ENCODE assay signal across 15 cellular contexts in the genomic region with DNA sequence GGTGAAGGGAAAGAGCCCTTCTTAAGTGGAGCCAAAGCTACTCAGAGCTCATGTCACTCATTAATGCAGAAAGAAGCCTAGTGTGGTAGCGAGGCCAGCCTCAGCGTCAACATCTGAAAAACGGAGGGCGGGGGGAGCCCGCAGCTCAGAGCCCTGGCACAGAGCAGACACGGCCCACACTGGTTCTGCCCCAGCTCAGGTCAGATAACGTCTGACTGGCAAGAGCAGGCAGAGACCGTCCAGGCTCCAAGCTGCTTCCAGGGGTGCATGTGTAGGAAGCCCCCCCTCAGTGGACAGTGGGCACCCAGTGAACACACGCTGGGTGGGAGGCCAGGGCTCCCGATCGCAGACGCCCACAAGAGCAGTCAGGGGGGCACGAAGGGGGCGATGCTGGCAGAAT.
DNase-seq lines count a peak whose midpoint lies in the region; ATAC-seq and TF ChIP-seq lines count a peak whose summit lies in the region.
"Had no signal": no experiment of that assay in that cellular context is flagged by ENCODE, and none has a peak within 500 bp of the region (broad histone marks: within the 10 kb centered on the region; RNA-seq: fewer than 3 reads in every experiment).

No MANE protein-coding gene starts in this region.

- H4K5ac ChIP-seq in H9 (ENCODE audit: insufficient read length, low read depth, low read length), result no peak overlapping the region

- WGBS in SK-N-SH (ENCODE audit: low lambda C conversion rate), result 48% methylated on average over 10 of the region's 14 CpGs
- no CpG with 5 or more reads among the region's 14 CpGs for WGBS in H9 (ENCODE audit: extremely low coverage, insufficient read length, low lambda C conversion rate)

- H4K20me1 ChIP-seq in SK-N-SH (ENCODE audit: insufficient read depth) (no peaks in the 10 kb centered on the region), H9 (ENCODE audit: control insufficient read depth, insufficient read depth, insufficient read length) (no peaks in the 10 kb centered on the region)
- H4K20me1 ChIP-seq: BLaER1 had no signal

- no peak overlapping the region for H3K4me3 ChIP-seq in SK-N-SH (ENCODE audit: low read depth in 2 of 2, low read length in 1 of 2)
- no peak overlapping the region for H3K4me3 ChIP-seq in upper lobe of right lung
- H3K4me3 ChIP-seq: BLaER1 had no signal

- H2BK120ac ChIP-seq in H9 (ENCODE audit: low read depth, low read length, poor library complexity, severe bottlenecking), result no peak overlapping the region

- H2BK20ac ChIP-seq in H9 (ENCODE audit: low read depth, low read length, poor library complexity, severe bottlenecking), result no peak overlapping the region

- no peaks in the 10 kb centered on the region for H3K9me3 ChIP-seq in SK-N-SH
- H3K9me3 ChIP-seq in H9 (ENCODE audit: control insufficient read depth, low read depth, low read length), result no peaks in the 10 kb centered on the region
- H3K9me3 ChIP-seq in upper lobe of right lung, result no peaks in the 10 kb centered on the region
- H3K9me3 ChIP-seq: BLaER1 had no signal

- no peaks in the 10 kb centered on the region for H3K9me2 ChIP-seq in SK-N-SH

- H3K18ac ChIP-seq in H9 (ENCODE audit: insufficient read length, low read depth, low read length), result no peak overlapping the region

- H3T11ph ChIP-seq in H9 (ENCODE audit: low read length), result no peak overlapping the region

- no peak overlapping the region for H4K91ac ChIP-seq in H9 (ENCODE audit: insufficient read length, low read depth, low read length)

- H3K9ac ChIP-seq in SK-N-SH (no peak overlapping the region), H9 (ENCODE audit: extremely low read depth, insufficient read length, low read length) (no peak overlapping the region)
- H3K9ac ChIP-seq: BLaER1 had no signal

- H3K23ac ChIP-seq in H9 (ENCODE audit: insufficient read length, low read depth, low read length), result no peak overlapping the region

- H3K27ac ChIP-seq in SK-N-SH (ENCODE audit: low read depth in 2 of 2, low read length in 1 of 2), result no peak overlapping the region
- no peak overlapping the region for H3K27ac ChIP-seq in H9 (ENCODE audit: insufficient read length, low read depth, low read length)
- no peak overlapping the region for H3K27ac ChIP-seq in upper lobe of right lung
- H3K27ac ChIP-seq: BLaER1, HL-60 had no signal

- TF ChIP-seq EP300 in SK-N-SH (IDR thresholded peaks at IDR 0.05; ENCODE audit: borderline replicate concordance in 1 of 2, low read depth in 1 of 2, low read length in 1 of 2), result no peak

- TF ChIP-seq RAD21 in SK-N-SH (IDR thresholded peaks at IDR 0.05; ENCODE audit: low read length), result no peak

- no peaks in the 10 kb centered on the region for H3K79me1 ChIP-seq in H9 (ENCODE audit: insufficient read depth, low read depth, low read length, poor library complexity, severe bottlenecking)

- no peaks in the 10 kb centered on the region for H3K27me3 ChIP-seq in SK-N-SH (ENCODE audit: insufficient read depth)
- H3K27me3 ChIP-seq in H9 (ENCODE audit: insufficient read depth, low read length), result no peaks in the 10 kb centered on the region
- no peaks in the 10 kb centered on the region for H3K27me3 ChIP-seq in upper lobe of right lung
- H3K27me3 ChIP-seq: BLaER1 had no signal

- H3K36me3 ChIP-seq in SK-N-SH (replicated peaks in 1 of 2; ENCODE audit: control insufficient read depth in 1 of 2, insufficient read depth in 2 of 2, low read length in 1 of 2) (no peaks in the 10 kb centered on the region), upper lobe of right lung (no peaks in the 10 kb centered on the region)
- H3K36me3 ChIP-seq: BLaER1 had no signal

- no peak overlapping the region for H2BK15ac ChIP-seq in H9 (ENCODE audit: low read depth, low read length)

- H3K27ac Mint-ChIP-seq in H9 (no peak overlapping the region), nephron progenitor cell (peak overlapping the region; percentile 45)

- no peak for ATAC-seq in SK-N-SH treated with all-trans-retinoic acid at 6 μM for 48 hours
- no peak for ATAC-seq in upper lobe of right lung
- no peak for ATAC-seq in HG03442 (IDR thresholded peaks at IDR 0.05; ENCODE audit: unreplicated experiment)
- ATAC-seq: HCT116 had no signal

- H2BK5ac ChIP-seq in H9 (ENCODE audit: insufficient read length, low read length), result no peak overlapping the region

- TF ChIP-seq CTCF in SK-N-SH (IDR thresholded peaks at IDR 0.05), result no peak
- TF ChIP-seq CTCF in H9 (conservative IDR thresholded peaks at IDR 0.05), result no peak
- TF ChIP-seq CTCF in nephron progenitor cell (IDR thresholded peaks at IDR 0.05), result no peak
- no peak for TF ChIP-seq CTCF in upper lobe of right lung (IDR thresholded peaks at IDR 0.05)

- POLR2A ChIA-PET in SK-N-SH (lab: Yijun Ruan, JAX), result no interaction called here

- no peak overlapping the region for H2AFZ ChIP-seq in SK-N-SH (ENCODE audit: low read depth)
- H2AFZ ChIP-seq in H9 (ENCODE audit: low read length), result no peak overlapping the region

- H3K4me1 ChIP-seq in SK-N-SH (ENCODE audit: control insufficient read depth in 1 of 2, insufficient read depth in 2 of 2, low read depth in 1 of 2, low read length in 1 of 2) (peaks cover 0 to 7% of the 10 kb centered on the region in 2 experiments; a peak in 1 of 4 replicates), H9 (ENCODE audit: insufficient read depth, low read length) (no peaks in the 10 kb centered on the region; the same call in 1 of the 2 replicates), upper lobe of right lung (peaks cover 6% of the 10 kb centered on the region)

- H3K79me2 ChIP-seq in SK-N-SH (ENCODE audit: insufficient read depth) (no peaks in the 10 kb centered on the region), H9 (ENCODE audit: insufficient read depth, low read length) (no peaks in the 10 kb centered on the region; the same call in 1 of the 2 replicates)

- H3K9me3 Mint-ChIP-seq in H9, result no peaks in the 10 kb centered on the region; a peak in 2 of 5 replicates
- peaks cover 12% of the 10 kb centered on the region for H3K9me3 Mint-ChIP-seq in nephron progenitor cell

- no peak overlapping the region for H2AK5ac ChIP-seq in H9 (ENCODE audit: insufficient read length, low read length)

- H3K4me1 Mint-ChIP-seq in H9, result peaks cover 25 to 30% of the 10 kb centered on the region in 2 experiments
- peaks cover 53% of the 10 kb centered on the region for H3K4me1 Mint-ChIP-seq in nephron progenitor cell

- H3K36me3 Mint-ChIP-seq in H9 (ENCODE audit: insufficient read depth in 1 of 3, low read depth in 3 of 3), result peaks cover 7 to 13% (median 10%) of the 10 kb centered on the region in 3 experiments; a peak in 6 of 7 replicates
- H3K36me3 Mint-ChIP-seq in nephron progenitor cell (ENCODE audit: low read depth), result no peaks in the 10 kb centered on the region
- H3K36me3 Mint-ChIP-seq: CD8-positive, alpha-beta memory T cell had no signal

- H3K27me3 Mint-ChIP-seq in H9 (ENCODE audit: low read depth) (peaks cover 13% of the 10 kb centered on the region), nephron progenitor cell (ENCODE audit: low read depth, poor library complexity) (peaks cover 88% of the 10 kb centered on the region)

- intact Hi-C loops in upper lobe of right lung (cut with DNase I), result no loop called here

- no peak overlapping the region for H3K4ac ChIP-seq in H9 (ENCODE audit: low read depth, low read length)

- H3K23me2 ChIP-seq in H9 (ENCODE audit: insufficient read length, low read depth, low read length, poor library complexity, severe bottlenecking), result no peaks in the 10 kb centered on the region

- H3K56ac ChIP-seq in H9 (ENCODE audit: insufficient read length, low read depth, low read length), result no peak overlapping the region

- H3K4me2 ChIP-seq in SK-N-SH, result no peak overlapping the region
- no peak overlapping the region for H3K4me2 ChIP-seq in H9 (ENCODE audit: insufficient read depth, insufficient read length, low read length)
- H3K4me2 ChIP-seq: BLaER1 had no signal

- peak; percentile 52 for DNase-seq in SK-N-SH
- no peak for DNase-seq in H9
- DNase-seq in nephron progenitor cell, result no peak
- peak; percentile 22 for DNase-seq in upper lobe of right lung
- no peak for DNase-seq in NCI-H82 treated with DMSO at 0.1 percent for 48 hours (lab: John Stamatoyannopoulos, UW; ENCODE audit: unreplicated experiment)
- DNase-seq: 8988T; AML-193; CD8-positive, alpha-beta memory T cell; DMS53; GF-D8 had no signal

- no peaks in the 10 kb centered on the region for H3F3A ChIP-seq in SK-N-SH (replicated peaks; ENCODE audit: insufficient read depth)

- CTCF ChIA-PET in SK-N-SH (lab: Yijun Ruan, JAX), result no interaction called here

- peak overlapping the region; percentile 63; the same call in 1 of the 2 replicates for H3K14ac ChIP-seq in H9 (ENCODE audit: insufficient read depth, low read length)

- no peak overlapping the region for H2BK12ac ChIP-seq in H9 (ENCODE audit: insufficient read length, low read depth, low read length)

- no peak overlapping the region for H4K8ac ChIP-seq in H9 (replicated peaks; ENCODE audit: insufficient read length, low read depth, low read length)

- H3K4me3 Mint-ChIP-seq in H9 (no peak overlapping the region), nephron progenitor cell (peak overlapping the region; percentile 60)
- H3K4me3 Mint-ChIP-seq: CD8-positive, alpha-beta memory T cell had no signal

TF ChIP-seq in SK-N-SH, 30 proteins besides CTCF, POLR2A, EP300 and RAD21:
- TF ChIP-seq GATA2 (CRISPR knock-in tag; IDR thresholded peaks at IDR 0.05) (peak; percentile 39; the same call in 1 of the 2 replicates), FOSL2 (IDR thresholded peaks at IDR 0.05; ENCODE audit: borderline replicate concordance, low read depth) (no peak), RFX5 (IDR thresholded peaks at IDR 0.05; ENCODE audit: low read length) (no peak), TAF1 (IDR thresholded peaks at IDR 0.05; ENCODE audit: borderline replicate concordance, low read depth, low read length) (no peak), MAX (IDR thresholded peaks at IDR 0.05; ENCODE audit: low read depth) (no peak)

TF ChIP-seq in SK-N-SH treated with all-trans-retinoic acid at 6 μM for 48 hours, 23 proteins besides CTCF, POLR2A, EP300 and RAD21 (continues in another document):
- TF ChIP-seq BACH2 (CRISPR knock-in tag; IDR thresholded peaks at IDR 0.05; ENCODE audit: borderline replicate concordance), result no peak
- no peak for TF ChIP-seq PATZ1 (CRISPR knock-in tag; IDR thresholded peaks at IDR 0.05; ENCODE audit: borderline replicate concordance)
- no peak for TF ChIP-seq ARNTL (CRISPR knock-in tag; IDR thresholded peaks at IDR 0.05; ENCODE audit: borderline replicate concordance, low read depth)

Comparison
In these comparisons a context has a peak if more than half of its experiments do, and no peak if none do; other contexts are left out.
1. DNase-seq: peak in SK-N-SH (single experiment) and upper lobe of right lung (single experiment); none in H9 (single experiment), nephron progenitor cell (single experiment) and NCI-H82 treated with DMSO at 0.1 percent for 48 hours (single experiment).